Comparison of ENCODE assay signal across 32 cellular contexts in genomic region chr20:55266361-55266760, GRCh38.
"Had no signal": no experiment of that assay in that cellular context is flagged by ENCODE, and none has a peak within 500 bp of the region (broad histone marks: within the 10 kb centered on the region; RNA-seq: fewer than 3 reads in every experiment).

No MANE protein-coding gene starts in this region.

- FAIRE-seq: islet of Langerhans, kidney, pancreas, urothelium cell line had no signal

- H3K4me3 ChIP-seq: left lung, lower lobe of right lung, pancreas, prostate gland, skin epidermis, stomach, testis, thyroid gland, transverse colon, upper lobe of right lung had no signal

- H3K36me3 Mint-ChIP-seq: immature natural killer cell; naive thymus-derived CD8-positive, alpha-beta T cell; stimulated activated naive B cell treated with anti-CD40 and anti-IgM and Interleukin-4, amounts not matched to agents 10 μg/mL and 1 μg/mL and 100 μg/mL, for 72 hours had no signal

- ATAC-seq: left colon; left lung; lower lobe of right lung; naive thymus-derived CD8-positive, alpha-beta T cell; pancreas; right cardiac atrium; sciatic nerve; stimulated activated naive B cell treated with anti-CD40 and anti-IgM and Interleukin-4, amounts not matched to agents 10 μg/mL and 1 μg/mL and 100 μg/mL, for 72 hours; stimulated activated naive CD8-positive, alpha-beta T cell treated with anti-CD3 and anti-CD28 coated beads, Interleukin-15, Interleukin-2, amounts not matched to agents 100 U/mL and 50 U/mL, for 24 hours; upper lobe of right lung had no signal

- H3K27ac ChIP-seq: left lung, lower lobe of right lung, pancreas, prostate gland, skin epidermis, stomach, testis, thyroid gland, transverse colon, upper lobe of right lung had no signal

- H3K4me1 ChIP-seq: left lung, lower lobe of right lung, pancreas, prostate gland, stomach, testis, thyroid gland, transverse colon, upper lobe of right lung had no signal

- H3K36me3 ChIP-seq: left lung, lower lobe of right lung, pancreas, prostate gland, stomach, thyroid gland, transverse colon, upper lobe of right lung had no signal

- H3K27me3 Mint-ChIP-seq: stimulated activated naive B cell treated with anti-CD40 and anti-IgM and Interleukin-4, amounts not matched to agents 10 μg/mL and 1 μg/mL and 100 μg/mL, for 72 hours had no signal

- H3K9me3 Mint-ChIP-seq: nephron had no signal

- DNase-seq: hypothalamus; immature natural killer cell; kidney; left colon; left lung; lower lobe of right lung; mammary epithelial cell; mesenchymal stem cell; naive thymus-derived CD8-positive, alpha-beta T cell; nucleus accumbens; pancreas; posterior cingulate gyrus; retina; right cardiac atrium; stimulated activated CD4-positive, alpha-beta T cell treated with anti-CD3 and anti-CD28 coated beads, Interleukin-12 subunit alpha, Interleukin-12 subunit beta, amount 100 ng/mL, for 4 hours; stimulated activated CD4-positive, alpha-beta T cell treated with anti-CD3 and anti-CD28 coated beads, Interleukin-15, amount 100 ng/mL, for 24 hours; stimulated activated CD4-positive, alpha-beta T cell treated with anti-CD3 and anti-CD28 coated beads, Interleukin-2, amount 100 ng/mL, for 24 hours; stimulated activated CD4-positive, alpha-beta T cell treated with anti-CD3 and anti-CD28 coated beads, Interleukin-4, amount 100 ng/mL, for 1 hour; stimulated activated naive B cell treated with anti-CD40 and anti-IgM and Interleukin-4, amounts not matched to agents 10 μg/mL and 1 μg/mL and 100 μg/mL, for 72 hours; stimulated activated naive CD8-positive, alpha-beta T cell treated with anti-CD3 and anti-CD28 coated beads, Interleukin-15, Interleukin-2, amounts not matched to agents 100 U/mL and 50 U/mL, for 24 hours; stomach; testis; thyroid gland; transverse colon; upper lobe of right lung had no signal

- H3K27me3 ChIP-seq: left lung, testis, thyroid gland, transverse colon, upper lobe of right lung had no signal

- H3K4me1 Mint-ChIP-seq: immature natural killer cell; naive thymus-derived CD8-positive, alpha-beta T cell; neural crest cell; stimulated activated naive B cell treated with anti-CD40 and anti-IgM and Interleukin-4, amounts not matched to agents 10 μg/mL and 1 μg/mL and 100 μg/mL, for 72 hours had no signal

- H3K9me3 ChIP-seq: left lung, lower lobe of right lung, pancreas, prostate gland, stomach, testis, thyroid gland, transverse colon, upper lobe of right lung had no signal

- H3K4me3 Mint-ChIP-seq: immature natural killer cell; naive thymus-derived CD8-positive, alpha-beta T cell; nephron; neural crest cell; stimulated activated naive B cell treated with anti-CD40 and anti-IgM and Interleukin-4, amounts not matched to agents 10 μg/mL and 1 μg/mL and 100 μg/mL, for 72 hours had no signal

- H3K27ac Mint-ChIP-seq: immature natural killer cell; naive thymus-derived CD8-positive, alpha-beta T cell; nephron; stimulated activated naive B cell treated with anti-CD40 and anti-IgM and Interleukin-4, amounts not matched to agents 10 μg/mL and 1 μg/mL and 100 μg/mL, for 72 hours had no signal
